ENCODE assay signal across 8 cellular contexts in the genomic region with DNA sequence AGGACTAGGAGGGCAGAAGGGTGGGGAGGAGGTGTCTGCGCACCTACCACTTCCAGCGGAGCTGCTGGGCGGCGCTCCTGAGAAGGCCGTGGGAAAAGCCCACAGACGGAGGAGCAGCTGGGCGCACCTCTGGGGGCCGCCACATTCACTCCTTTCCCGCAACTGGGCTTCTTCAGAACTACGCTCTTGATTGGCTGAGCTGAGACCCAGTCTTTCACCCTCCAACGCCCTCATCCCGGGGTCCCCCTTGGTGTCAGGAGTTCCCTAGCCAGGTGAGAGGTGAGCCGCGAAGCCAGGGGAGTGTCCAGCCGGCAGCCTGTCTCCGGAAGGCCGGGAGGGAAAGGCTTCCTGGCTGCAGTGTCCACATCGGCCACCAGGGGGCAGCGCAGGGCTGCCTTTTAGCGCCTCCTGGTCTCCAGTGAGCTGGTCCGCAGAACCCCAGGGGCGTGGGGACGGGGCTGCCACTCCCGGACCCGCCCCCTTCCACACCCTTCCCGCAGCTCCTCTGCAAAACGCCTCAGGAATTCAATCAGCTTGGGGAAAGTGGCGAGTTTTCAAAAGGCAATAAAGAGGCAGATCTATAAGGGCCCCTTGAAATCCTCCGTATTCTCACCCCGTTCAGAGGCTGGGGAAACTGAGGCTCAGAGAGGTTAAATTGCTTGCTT.
DNase-seq lines count a peak whose midpoint lies in the region; ATAC-seq and TF ChIP-seq lines count a peak whose summit lies in the region.

No MANE protein-coding gene starts in this region.

- H3K9me3 ChIP-seq in NT2/D1 (ENCODE audit: insufficient read depth, low read length) (no peaks in the 10 kb centered on the region; the same call in 1 of the 2 replicates), muscle layer of duodenum (ENCODE audit: control insufficient read depth in 1 of 2, low read length in 2 of 2) (no peaks in the 10 kb centered on the region)

- peaks cover 4% of the 10 kb centered on the region for H3K4me1 ChIP-seq in NT2/D1 (ENCODE audit: insufficient read depth, insufficient read length)
- H3K4me1 ChIP-seq in muscle layer of duodenum (ENCODE audit: control insufficient read depth in 1 of 2, insufficient read depth in 2 of 2, low read length in 2 of 2): peaks cover 16 to 28% of the 10 kb centered on the region in 2 donors

- H3K4me3 ChIP-seq in GM12865 (ENCODE audit: low read depth, low read length) (no peak overlapping the region), NT2/D1 (ENCODE audit: insufficient read length, low read depth) (peak overlapping the region; percentile 51), muscle layer of duodenum (ENCODE audit: low read depth in 1 of 2, low read length in 2 of 2) (peak overlapping the region; percentile 30 to 46)

- H3K27me3 ChIP-seq in NT2/D1 (ENCODE audit: insufficient read depth, insufficient read length) (peaks cover 13% of the 10 kb centered on the region), muscle layer of duodenum (ENCODE audit: low read depth, low read length) (peaks cover 19% of the 10 kb centered on the region)

- peak; percentile 96 for TF ChIP-seq CTCF in GM12865 (IDR thresholded peaks at IDR 0.05; ENCODE audit: insufficient read depth, low read depth, low read length, missing control alignments)

- ATAC-seq in esophagus mucosa (peak; percentile 91), GM18873 (IDR thresholded peaks at IDR 0.05; ENCODE audit: low FRiP score, unreplicated experiment) (no peak)

- H3K36me3 ChIP-seq in NT2/D1 (ENCODE audit: insufficient read depth, insufficient read length, low read length) (no peaks in the 10 kb centered on the region), muscle layer of duodenum (ENCODE audit: control insufficient read depth in 1 of 2, insufficient read depth in 2 of 2, low read length in 2 of 2) (no peaks in the 10 kb centered on the region)

- H3K9ac ChIP-seq in NT2/D1 (ENCODE audit: insufficient read length, low read depth): peak overlapping the region; percentile 85

- H3K27ac ChIP-seq in muscle layer of duodenum (ENCODE audit: low read length): no peak overlapping the region

- peak; percentile 67 for DNase-seq in GM12865 (ENCODE audit: low read depth)
- DNase-seq in HPDE6-E6E7 (ENCODE audit: extremely low spot score): peak; percentile 91
- DNase-seq in NT2/D1 (ENCODE audit: low read depth, low spot score): peak; percentile 60
- DNase-seq in activated T-cell treated with anti-CD3 and anti-CD28 coated beads, Interleukin-2, amount 50 U/mL, for 1 hour: peak; percentile 83
- DNase-seq in stimulated activated CD8-positive, alpha-beta memory T cell treated with anti-CD3 and anti-CD28 coated beads, Interleukin-4, amount 100 ng/mL, for 4 hours (ENCODE audit: low read depth in 2 of 2, low spot score in 1 of 2): peak; percentile 49 to 62
